In the genomic region with DNA sequence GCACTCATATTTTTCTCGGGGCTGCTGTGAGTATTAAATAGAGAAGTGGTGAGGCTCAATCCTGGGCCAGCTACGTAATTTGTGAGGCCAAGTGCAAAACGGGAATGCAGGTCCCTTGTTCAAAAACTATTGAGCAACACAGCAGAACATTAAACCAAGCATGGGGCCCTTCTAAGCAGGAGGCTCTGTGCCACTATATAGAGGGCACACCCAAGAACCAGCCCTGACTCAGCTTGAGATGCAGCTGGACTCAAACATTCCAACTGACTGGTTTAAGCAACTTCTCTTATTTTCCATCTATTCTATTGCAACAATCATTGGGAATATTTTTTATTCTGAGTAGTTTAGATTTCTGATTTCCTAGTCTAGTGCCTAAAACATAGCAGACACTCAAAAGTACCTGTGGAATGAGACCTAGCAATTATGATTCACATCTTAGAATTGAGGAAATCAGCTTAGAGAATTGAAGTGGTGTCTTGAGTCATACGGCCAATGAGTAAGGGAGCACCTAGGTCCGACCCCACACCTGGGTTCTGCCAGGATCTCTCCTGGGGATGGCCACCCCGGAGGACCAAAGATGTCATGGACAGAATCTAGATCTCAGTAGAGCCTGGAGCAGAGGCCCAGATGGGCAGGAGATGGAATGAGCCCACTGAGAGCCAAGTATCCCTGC, we compare ENCODE assay signal across 11 cellular contexts. TPM values are rescaled to one million over a fixed set of nuclear protein-coding genes. Genes with fewer than 3 reads are reported as not detected.
DNase-seq lines count a peak whose midpoint lies in the region; ATAC-seq and TF ChIP-seq lines count a peak whose summit lies in the region.
"Had no signal": no experiment of that assay in that cellular context is flagged by ENCODE, and none has a peak within 500 bp of the region (broad histone marks: within the 10 kb centered on the region; RNA-seq: fewer than 3 reads in every experiment).

No MANE protein-coding gene starts in this region.

- CTCF ChIA-PET in PC-3 (lab: Charles Lee) = interaction anchor here (1.0 to 1.3 kb wide), 2 partner anchors 11 to 14 kb away, joined by 3 to 6 read pairs; no protein-coding TSS in a partner anchor

- no peaks in the 10 kb centered on the region for H3K9me2 ChIP-seq in PC-3 (replicated peaks; ENCODE audit: low read length)

- no peaks in the 10 kb centered on the region for H3K79me2 ChIP-seq in PC-3 (ENCODE audit: low read length)

- TF ChIP-seq CTCF in PC-3 (conservative IDR thresholded peaks at IDR 0.05; ENCODE audit: low read depth, low read length) = no peak
- no peak for TF ChIP-seq CTCF in esophagus squamous epithelium (IDR thresholded peaks at IDR 0.05)
- no peak for TF ChIP-seq CTCF in omental fat pad (IDR thresholded peaks at IDR 0.05)
- TF ChIP-seq CTCF in ovary (IDR thresholded peaks at IDR 0.05) = no peak

- WGBS in esophagus squamous epithelium, 2 donors = 14 to 39% methylated on average over 3 to 4 of the region's 6 CpGs
- WGBS in ovary, 3 donors = 72 to 74% (median 72%) methylated on average over 6 of the region's 6 CpGs

- peaks cover 5 to 21% (median 7%) of the 10 kb centered on the region in 11 experiments; a peak in 15 of 22 replicates for H3K9me3 ChIP-seq in BLaER1 treated with 17β-estradiol and CSF1 and Interleukin-3, amounts not matched to agents 10 nM and 100 nM (replicated peaks in 1 of 11)
- H3K9me3 ChIP-seq in PC-3 (ENCODE audit: low read length) (no peaks in the 10 kb centered on the region), esophagus squamous epithelium (no peaks in the 10 kb centered on the region), ovary (no peaks in the 10 kb centered on the region)
- H3K9me3 ChIP-seq: BE2C had no signal

- H3K4me1 ChIP-seq in BLaER1 treated with 17β-estradiol and CSF1 and Interleukin-3, amounts not matched to agents 10 nM and 100 nM = peaks cover 40 to 97% (median 61%) of the 10 kb centered on the region in 10 experiments
- H3K4me1 ChIP-seq in PC-3 (ENCODE audit: insufficient read depth, low read length) (peaks cover 39% of the 10 kb centered on the region), esophagus squamous epithelium (peaks cover 6 to 32% (median 9%) of the 10 kb centered on the region in 3 donors), ovary (ENCODE audit: insufficient read depth) (no peaks in the 10 kb centered on the region)
- H3K4me1 ChIP-seq: BE2C had no signal

- peaks cover 0 to 14% (median 0%) of the 10 kb centered on the region in 11 experiments; a peak in 6 of 22 replicates for H3K36me3 ChIP-seq in BLaER1 treated with 17β-estradiol and CSF1 and Interleukin-3, amounts not matched to agents 10 nM and 100 nM
- no peaks in the 10 kb centered on the region for H3K36me3 ChIP-seq in PC-3 (ENCODE audit: low read depth, low read length)
- H3K36me3 ChIP-seq in esophagus squamous epithelium = no peaks in the 10 kb centered on the region
- H3K36me3 ChIP-seq in ovary = no peaks in the 10 kb centered on the region
- H3K36me3 ChIP-seq: BE2C had no signal

- peak overlapping the region; percentile 83 to 96 (median 91) for H3K27ac ChIP-seq in BLaER1 treated with 17β-estradiol and CSF1 and Interleukin-3, amounts not matched to agents 10 nM and 100 nM
- peak overlapping the region; percentile 45 for H3K27ac ChIP-seq in PC-3 (ENCODE audit: low read length)
- peak overlapping the region; percentile 72 to 87 (median 80) for H3K27ac ChIP-seq in esophagus squamous epithelium
- H3K27ac ChIP-seq in ovary = no peak overlapping the region

- peaks cover 0 to under 1% (median 0%) of the 10 kb centered on the region in 11 experiments; a peak in 1 of 22 replicates for H3K27me3 ChIP-seq in BLaER1 treated with 17β-estradiol and CSF1 and Interleukin-3, amounts not matched to agents 10 nM and 100 nM
- H3K27me3 ChIP-seq in PC-3 (ENCODE audit: low read length) (no peaks in the 10 kb centered on the region), esophagus squamous epithelium (no peaks in the 10 kb centered on the region), ovary (no peaks in the 10 kb centered on the region)

- TF ChIP-seq POLR2A in esophagus squamous epithelium (IDR thresholded peaks at IDR 0.05) (peak in 2 of 4 donors; percentile 51 to 52), ovary (IDR thresholded peaks at IDR 0.05) (no peak)

- H3K9ac ChIP-seq in BLaER1 treated with 17β-estradiol and CSF1 and Interleukin-3, amounts not matched to agents 10 nM and 100 nM = peak overlapping the region in 9 of 11 experiments; percentile 70 to 91 (median 83); a peak in 16 of 22 replicates
- no peak overlapping the region for H3K9ac ChIP-seq in PC-3 (ENCODE audit: low read length)

- POLR2A ChIA-PET in PC-3 (lab: Charles Lee; ENCODE audit: unreplicated experiment) = interaction anchor here (0.6 kb wide), 1 partner anchor 19 kb away, joined by 5 read pairs; no protein-coding TSS in a partner anchor

- peak overlapping the region in 7 of 10 experiments; percentile 34 to 65 (median 54); a peak in 13 of 20 replicates for H3K4me3 ChIP-seq in BLaER1 treated with 17β-estradiol and CSF1 and Interleukin-3, amounts not matched to agents 10 nM and 100 nM
- 0 out of 2 replicates have a peak overlapping the region, but pooled peaks have one; percentile 2 for H3K4me3 ChIP-seq in PC-3 (ENCODE audit: low read length)
- H3K4me3 ChIP-seq in esophagus squamous epithelium = peak overlapping the region in 2 of 4 donors; percentile 9 to 47
- no peak overlapping the region for H3K4me3 ChIP-seq in ovary

- peak overlapping the region in 10 of 11 experiments; percentile 71 to 97 (median 90); a peak in 19 of 22 replicates for H3K4me2 ChIP-seq in BLaER1 treated with 17β-estradiol and CSF1 and Interleukin-3, amounts not matched to agents 10 nM and 100 nM
- peak overlapping the region; percentile 28 for H3K4me2 ChIP-seq in PC-3 (ENCODE audit: low read length)

- H4K20me1 ChIP-seq in BLaER1 treated with 17β-estradiol and CSF1 and Interleukin-3, amounts not matched to agents 10 nM and 100 nM = peaks cover 0 to 25% (median 0%) of the 10 kb centered on the region in 11 experiments; a peak in 2 of 22 replicates
- H4K20me1 ChIP-seq in PC-3 (ENCODE audit: low read length) = no peaks in the 10 kb centered on the region

- peak; percentile 82 for DNase-seq in PC-3
- no peak for DNase-seq in esophagus squamous epithelium (lab: John Stamatoyannopoulos, UW)
- DNase-seq in omental fat pad (ENCODE audit: low spot score) = no peak
- no peak for DNase-seq in stimulated activated CD4-positive, alpha-beta T cell treated with anti-CD3 and anti-CD28 coated beads, Interleukin-4, amount 100 ng/mL, for 1 hour
- no peak for DNase-seq in ovary
- no peak for DNase-seq in mesenteric fat pad (ENCODE audit: low spot score)
- DNase-seq: activated CD4-positive, alpha-beta T cell treated with anti-CD3 and anti-CD28 coated beads for 36 hours; activated naive CD4-positive, alpha-beta T cell treated with anti-CD3 and anti-CD28 coated beads, Interleukin-2, amount 10 ng/mL, durations not matched to agents 7 days and 5 days; BE2C had no signal

- peaks cover under 1% of the 10 kb centered on the region for H3F3A ChIP-seq in PC-3 (ENCODE audit: low read length, unreplicated experiment)

- TF ChIP-seq EP300 in ovary (IDR thresholded peaks at IDR 0.05) = no peak

- BruUV-seq in PC-3 (replicated peaks; lab: Mats Ljungman, UMichigan) = no TSS peak

- intact Hi-C loops in PC-3 (cut with micrococcal nuclease) (no loop called here), esophagus squamous epithelium (cut with DNase I) (no loop called here), ovary (cut with DNase I) (no loop called here)

- peak overlapping the region; percentile 16; the same call in 1 of the 2 replicates for H2AFZ ChIP-seq in PC-3 (ENCODE audit: low read length)

- ATAC-seq in PC-3 (peak; percentile 78), omental fat pad (ENCODE audit: low FRiP score) (peak; percentile 41), GM19467 (IDR thresholded peaks at IDR 0.05; ENCODE audit: unreplicated experiment) (no peak)
- ATAC-seq: activated CD4-positive, alpha-beta T cell treated with anti-CD3 and anti-CD28 coated beads for 36 hours had no signal

RNA-seq across cellular contexts. Expression of a gene that starts 1.3 kb away (rescaled TPM):
- total RNA-seq in PC-3 (2014; rRNA removed) (0.52 and 2.1 TPM in 2 replicates), esophagus squamous epithelium (1 to 10 TPM; 1.2 to 5.9 (median 1.9) TPM), omental fat pad (10 to 100 TPM; 13.6 to 35.0 (median 25.7) TPM), ovary (1 to 10 TPM in 6 of 7 donors, under 1 TPM in 1; 0.88 to 3.8 (median 1.7) TPM), mesenteric fat pad (25.5 TPM)
- 1 to 10 TPM in 1 of 2 donors, under 1 TPM in 1; 0.98 to 1.4 TPM for polyA plus RNA-seq in ovary
- total RNA-seq: activated CD4-positive, alpha-beta T cell treated with anti-CD3 and anti-CD28 coated beads for 36 hours had no signal

RNA-seq across cellular contexts. Expression of a gene that starts 23.3 kb away (rescaled TPM):
- total RNA-seq in PC-3 (2014; rRNA removed) (170 and 217 TPM in 2 replicates), esophagus squamous epithelium (10 to 100 TPM; 41.5 to 65.6 (median 59.3) TPM), omental fat pad (10 to 100 TPM; 34.0 to 61.9 (median 57.5) TPM), ovary (10 to 100 TPM; 23.4 to 79.6 (median 63.2) TPM), mesenteric fat pad (78.6 TPM)
- polyA plus RNA-seq in ovary = 100 to 1,000 TPM in 1 of 2 donors, 10 to 100 TPM in 1; 45.6 to 105 TPM

Comparison
In these comparisons a context has a peak if more than half of its experiments do, and no peak if none do; other contexts are left out.
1. H3K27ac ChIP-seq: peak in BLaER1 treated with 17β-estradiol and CSF1 and Interleukin-3, amounts not matched to agents 10 nM and 100 nM (11 of 11), PC-3 (single experiment) and esophagus squamous epithelium (4 of 4); none in ovary (0 of 2).